In the genomic region with DNA sequence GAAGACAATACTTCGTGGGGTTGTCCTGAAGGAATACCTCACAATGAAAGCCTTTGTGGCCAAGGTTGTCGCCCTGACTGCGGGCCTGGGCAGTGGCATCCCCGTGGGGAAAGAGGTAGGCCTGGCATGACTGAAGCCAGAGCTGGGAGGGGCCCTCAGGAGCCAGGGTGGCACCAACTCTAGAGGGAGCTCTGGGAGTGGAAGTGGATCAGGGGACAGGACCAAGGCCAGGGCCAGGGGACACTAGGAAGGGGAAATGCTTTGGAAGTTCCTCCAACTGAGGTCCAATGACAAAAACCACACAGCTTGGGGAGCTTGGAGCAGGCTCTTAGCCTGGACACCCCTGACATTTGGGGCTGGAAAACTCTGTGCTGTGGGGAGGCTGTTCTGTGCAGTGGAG, we compare ENCODE assay signal across 11 cellular contexts. TPM values are rescaled to one million over a fixed set of nuclear protein-coding genes. Genes with fewer than 3 reads are reported as not detected.
DNase-seq lines count a peak whose midpoint lies in the region; ATAC-seq lines count a peak whose summit lies in the region.
"Had no signal": no experiment of that assay in that cellular context is flagged by ENCODE, and none has a peak within 500 bp of the region (broad histone marks: within the 10 kb centered on the region; RNA-seq: fewer than 3 reads in every experiment).

No MANE protein-coding gene starts in this region.

- ATAC-seq in left colon = peak; percentile 87
- ATAC-seq in HG03280 (IDR thresholded peaks at IDR 0.05; ENCODE audit: unreplicated experiment) = no peak
- ATAC-seq: activated T-helper 17 cell treated with anti-CD3 and anti-CD28 coated beads, Interleukin-2, amount 50 U/mL, for 72 hours had no signal

- intact Hi-C loops in left colon (cut with DNase I, micrococcal nuclease) = loop anchor here in 1 of 2 donors (10.0 kb wide), 1 partner anchor 93 kb away; no protein-coding TSS in a partner anchor

- DNase-seq in EH (ENCODE audit: low read depth) (peak; percentile 21), SK-MEL-5 (ENCODE audit: low read depth, low spot score) (peak; percentile 42), left colon (peak; percentile 56 to 57), T1000 (lab: John Stamatoyannopoulos, UW) (no peak)
- DNase-seq in activated CD4-positive, CD25-positive, alpha-beta regulatory T cell treated with anti-CD3 and anti-CD28 coated beads, Interleukin-2, amount 50 U/mL, for 72 hours = no peak
- DNase-seq: DMS79 treated with DMSO at 0.1 percent for 48 hours, NCI-H2081 treated with DMSO at 0.1 percent for 48 hours, SW 1271 had no signal

- in situ Hi-C loops in SK-MEL-5 (cut with HindIII; ENCODE audit: low pct_unique_long_range_greater_than_20kb, low sequenced_read_pairs) = no loop called here

RNA-seq across cellular contexts. Expression of a gene that starts 5.8 kb away (rescaled TPM):
- total RNA-seq in SK-MEL-5 (2014; rRNA removed; shearing (Covaris generic)) = not detected in 2 replicates
- not detected in 2 replicates for polyA plus RNA-seq in SK-MEL-5 (2015; cell fraction: cytosol; rRNA removed)
- polyA plus RNA-seq in SK-MEL-5 (2015; cell fraction: nucleus; rRNA removed) = not detected in 2 replicates
- not detected for total RNA-seq in left colon
- total RNA-seq: tibial nerve had no signal

RNA-seq across cellular contexts. Expression of a gene that starts 33.6 kb away (rescaled TPM):
- 11.8 and 14.4 TPM in 2 replicates for total RNA-seq in SK-MEL-5 (2014; rRNA removed; shearing (Covaris generic))
- 19.0 and 23.0 TPM in 2 replicates for polyA plus RNA-seq in SK-MEL-5 (2015; cell fraction: cytosol; rRNA removed)
- 37.5 and 41.7 TPM in 2 replicates for polyA plus RNA-seq in SK-MEL-5 (2015; cell fraction: nucleus; rRNA removed)
- total RNA-seq in left colon = 10 to 100 TPM; 29.9 to 39.4 TPM

RNA-seq across cellular contexts. Expression of a gene that starts 37.0 kb away (rescaled TPM):
- total RNA-seq in SK-MEL-5 (2014; rRNA removed; shearing (Covaris generic)) = not detected in 2 replicates
- 0.37 and 0.39 TPM in 2 replicates for polyA plus RNA-seq in SK-MEL-5 (2015; cell fraction: cytosol; rRNA removed)
- 1.5 TPM in 1 of 2 replicates, not detected in the other for polyA plus RNA-seq in SK-MEL-5 (2015; cell fraction: nucleus; rRNA removed)
- total RNA-seq in left colon = 10 to 100 TPM; 21.8 to 54.1 TPM

RNA-seq across cellular contexts. Expression of a gene that starts 40.8 kb away (rescaled TPM):
- total RNA-seq in SK-MEL-5 (2014; rRNA removed; shearing (Covaris generic)) = not detected in 2 replicates
- polyA plus RNA-seq in SK-MEL-5 (2015; cell fraction: cytosol; rRNA removed) = 0.13 TPM in 1 of 2 replicates, not detected in the other
- polyA plus RNA-seq in SK-MEL-5 (2015; cell fraction: nucleus; rRNA removed) = not detected in 2 replicates
- total RNA-seq in left colon = 1 to 10 TPM in 1 of 2 donors, under 1 TPM in 1; 0.27 to 3.4 TPM

RNA-seq across cellular contexts. Expression of a gene that starts 58.5 kb away (rescaled TPM):
- total RNA-seq in SK-MEL-5 (2014; rRNA removed; shearing (Covaris generic)) = 144 and 161 TPM in 2 replicates
- polyA plus RNA-seq in SK-MEL-5 (2015; cell fraction: cytosol; rRNA removed) = 189 and 200 TPM in 2 replicates
- polyA plus RNA-seq in SK-MEL-5 (2015; cell fraction: nucleus; rRNA removed) = 511 and 657 TPM in 2 replicates
- total RNA-seq in left colon = 100 to 1,000 TPM; 290 to 349 TPM

Comparison
In these comparisons a context has a peak if more than half of its experiments do, and no peak if none do; other contexts are left out.
1. DNase-seq: peak in EH (single experiment), SK-MEL-5 (single experiment) and left colon (2 of 2); none in T1000 (single experiment) and activated CD4-positive, CD25-positive, alpha-beta regulatory T cell treated with anti-CD3 and anti-CD28 coated beads, Interleukin-2, amount 50 U/mL, for 72 hours (single experiment).
2. RNA of a gene that starts 37.0 kb away (total RNA-seq): 21.8 to 54.1 TPM in left colon; not detected in SK-MEL-5; every median in the first group is over 10 times any median in the second.